ENCODE assay signal across 11 cellular contexts in genomic region chr22:25025586-25025985, GRCh38.
DNase-seq lines count a peak whose midpoint lies in the region; ATAC-seq and TF ChIP-seq lines count a peak whose summit lies in the region.
"Had no signal": no experiment of that assay in that cellular context is flagged by ENCODE, and none has a peak within 500 bp of the region (broad histone marks: within the 10 kb centered on the region; RNA-seq: fewer than 3 reads in every experiment).

No MANE protein-coding gene starts in this region.

- TF ChIP-seq POLR2A in thyroid gland (IDR thresholded peaks at IDR 0.05): no peak

- H3K4me2 ChIP-seq in mesendoderm (ENCODE audit: low read length): no peak overlapping the region

- no peak overlapping the region for H3K23ac ChIP-seq in mesendoderm (ENCODE audit: low read length)

- ATAC-seq in T-helper 17 cell (no peak), omental fat pad (ENCODE audit: low FRiP score) (no peak), GM21825 (IDR thresholded peaks at IDR 0.05; ENCODE audit: unreplicated experiment) (no peak)
- ATAC-seq: stimulated activated naive CD8-positive, alpha-beta T cell treated with anti-CD3 and anti-CD28 coated beads, Interleukin-15, Interleukin-2, amounts not matched to agents 100 U/mL and 50 U/mL, for 24 hours had no signal

- no peaks in the 10 kb centered on the region for H3K27me3 ChIP-seq in esophagus (ENCODE audit: control insufficient read depth in 1 of 2, insufficient read depth in 2 of 2, low read length in 2 of 2)
- H3K27me3 ChIP-seq in mesendoderm (ENCODE audit: insufficient read depth, low read length, poor library complexity): no peaks in the 10 kb centered on the region
- no peaks in the 10 kb centered on the region for H3K27me3 ChIP-seq in thyroid gland

- peaks cover 2% of the 10 kb centered on the region for H3K36me3 Mint-ChIP-seq in T-helper 17 cell (ENCODE audit: low read depth)

- TF ChIP-seq CTCF in thyroid gland (IDR thresholded peaks at IDR 0.05): no peak
- no peak for TF ChIP-seq CTCF in omental fat pad (IDR thresholded peaks at IDR 0.05)

- H3K4me1 ChIP-seq in esophagus (ENCODE audit: control insufficient read depth in 2 of 2, insufficient read depth in 2 of 2, low read length in 1 of 2) (peaks cover 2 to 11% of the 10 kb centered on the region in 2 donors), mesendoderm (ENCODE audit: control insufficient read depth, low read depth, low read length) (peaks cover 3% of the 10 kb centered on the region), thyroid gland (peaks cover 39 to 48% of the 10 kb centered on the region in 2 donors)

- H4K8ac ChIP-seq in mesendoderm (ENCODE audit: low read depth, low read length): no peak overlapping the region

- no peak overlapping the region for H2BK120ac ChIP-seq in mesendoderm (ENCODE audit: low read depth, low read length)

- no peaks in the 10 kb centered on the region for H3K79me2 ChIP-seq in mesendoderm (ENCODE audit: control insufficient read depth, insufficient read depth, low read length)

- H3K27me3 Mint-ChIP-seq in T-helper 17 cell: peaks cover 27% of the 10 kb centered on the region

- WGBS in esophagus, 2 donors: 65% methylated on average over 3 of the region's 3 CpGs
- no CpG with 5 or more reads among the region's 3 CpGs for WGBS in mesendoderm (ENCODE audit: extremely low coverage, insufficient coverage, low lambda C conversion rate)
- WGBS in thyroid gland, 2 donors: 57 to 65% methylated on average over 2 to 3 of the region's 3 CpGs

- H4K5ac ChIP-seq in mesendoderm (ENCODE audit: low read length): no peak overlapping the region

- H3K18ac ChIP-seq in mesendoderm (ENCODE audit: low read length): no peak overlapping the region

- H3K56ac ChIP-seq in mesendoderm (ENCODE audit: low read length): peak overlapping the region; percentile 8

- peak overlapping the region; percentile 60 for H3K4me3 Mint-ChIP-seq in T-helper 17 cell

- no peak overlapping the region for H2BK5ac ChIP-seq in mesendoderm (ENCODE audit: low read length)

- H3K9ac ChIP-seq in mesendoderm (ENCODE audit: low read length): no peak overlapping the region

- H2BK15ac ChIP-seq in mesendoderm (replicated peaks; ENCODE audit: low read depth): no peak overlapping the region

- H3K4ac ChIP-seq in mesendoderm (ENCODE audit: low read depth, low read length): no peak overlapping the region

- no peak for DNase-seq in T-helper 17 cell
- DNase-seq in mesendoderm: no peak
- peak; percentile 35 to 51 for DNase-seq in thyroid gland
- no peak for DNase-seq in omental fat pad (ENCODE audit: low spot score)
- DNase-seq in stimulated activated naive CD4-positive, alpha-beta T cell (lab: John Stamatoyannopoulos, UW): no peak
- DNase-seq: activated CD8-positive, alpha-beta memory T cell treated with anti-CD3 and anti-CD28 coated beads, Interleukin-2, amount 50 U/mL, for 4 hours; NCI-H82; stimulated activated CD4-positive, alpha-beta T cell treated with anti-CD3 and anti-CD28 coated beads, Interleukin-15, amount 100 ng/mL, for 24 hours; stimulated activated naive CD8-positive, alpha-beta T cell treated with anti-CD3 and anti-CD28 coated beads, Interleukin-15, Interleukin-2, amounts not matched to agents 100 U/mL and 50 U/mL, for 24 hours had no signal

- H3K4me1 Mint-ChIP-seq in T-helper 17 cell: peaks cover 20% of the 10 kb centered on the region

- H3K4me3 ChIP-seq in esophagus (ENCODE audit: low read depth in 1 of 2, low read length in 2 of 2): no peak overlapping the region
- no peak overlapping the region for H3K4me3 ChIP-seq in mesendoderm (ENCODE audit: low read length)
- H3K4me3 ChIP-seq in thyroid gland (replicated peaks in 1 of 3): no peak overlapping the region

- intact Hi-C loops in thyroid gland (cut with DNase I): loop anchor here (5.0 kb wide), 1 partner anchor 73 kb away; the partner anchor contains the start of gene KIAA1671

- peak overlapping the region; percentile 38 for H2AK5ac ChIP-seq in mesendoderm (ENCODE audit: low read length)

- H3K36me3 ChIP-seq in esophagus (ENCODE audit: control insufficient read depth in 2 of 2, insufficient read depth in 2 of 2, low read length in 1 of 2) (peaks cover 0 to 9% of the 10 kb centered on the region in 2 donors), mesendoderm (ENCODE audit: control insufficient read depth, insufficient read depth, low read length) (no peaks in the 10 kb centered on the region), thyroid gland (no peaks in the 10 kb centered on the region)

- peak overlapping the region; percentile 3 to 57 for H3K27ac ChIP-seq in esophagus (ENCODE audit: low read depth in 2 of 2, low read length in 1 of 2)
- no peak overlapping the region for H3K27ac ChIP-seq in mesendoderm (ENCODE audit: low read depth, low read length)
- H3K27ac ChIP-seq in thyroid gland: peak overlapping the region in 2 of 3 donors; percentile 60 to 70

- H3K79me1 ChIP-seq in mesendoderm (ENCODE audit: low read length): peaks cover 1% of the 10 kb centered on the region

- no peaks in the 10 kb centered on the region for H3K9me3 ChIP-seq in T-helper 17 cell (ENCODE audit: control insufficient read depth, low read length, poor library complexity, severe bottlenecking)
- no peaks in the 10 kb centered on the region for H3K9me3 ChIP-seq in esophagus (ENCODE audit: control insufficient read depth in 2 of 2, insufficient read depth in 1 of 2, low read depth in 1 of 2, low read length in 1 of 2)
- H3K9me3 ChIP-seq in thyroid gland: no peaks in the 10 kb centered on the region

- H3K27ac Mint-ChIP-seq in T-helper 17 cell: peak overlapping the region; percentile 54

Comparison
In these comparisons a context has a peak if more than half of its experiments do, and no peak if none do; other contexts are left out.
1. DNase-seq: peak in thyroid gland (2 of 2); none in T-helper 17 cell (0 of 3), mesendoderm (single experiment), omental fat pad (single experiment) and stimulated activated naive CD4-positive, alpha-beta T cell (0 of 6).